In genomic region chr5:36891266-36891665, GRCh38 we compare ENCODE assay signal across 27 cellular contexts.
"Had no signal": no experiment of that assay in that cellular context is flagged by ENCODE, and none has a peak within 500 bp of the region (broad histone marks: within the 10 kb centered on the region; RNA-seq: fewer than 3 reads in every experiment).

No MANE protein-coding gene starts in this region.

- H3K27me3 Mint-ChIP-seq: activated CD4-positive, alpha-beta memory T cell treated with anti-CD3 and anti-CD28 coated beads for 36 hours; activated CD4-positive, alpha-beta T cell treated with anti-CD3 and anti-CD28 coated beads for 36 hours; activated CD4-positive, alpha-beta T cell treated with anti-CD3 and anti-CD28 coated beads, Interleukin-2, amount 10 ng/mL, durations not matched to agents 24 days and 14 days; activated CD8-positive, alpha-beta memory T cell treated with anti-CD3 and anti-CD28 coated beads, Interleukin-2, amount 10 ng/mL, durations not matched to agents 7 days and 5 days; activated naive CD4-positive, alpha-beta T cell treated with anti-CD3 and anti-CD28 coated beads, Interleukin-2, amount 10 ng/mL, durations not matched to agents 7 days and 5 days; central memory CD8-positive, alpha-beta T cell; dendritic cell treated with granulocyte-macrophage colony-stimulating factor and Interleukin-4, amounts not matched to agents 40 ng/mL and 50 ng/mL, for 4 days had no signal

- H3K9me3 Mint-ChIP-seq: central memory CD8-positive, alpha-beta T cell had no signal

- H3K27ac Mint-ChIP-seq: activated CD4-positive, alpha-beta memory T cell treated with anti-CD3 and anti-CD28 coated beads for 36 hours; activated CD4-positive, alpha-beta T cell treated with anti-CD3 and anti-CD28 coated beads for 36 hours; activated CD4-positive, alpha-beta T cell treated with anti-CD3 and anti-CD28 coated beads, Interleukin-2, amount 10 ng/mL, durations not matched to agents 24 days and 14 days; activated CD8-positive, alpha-beta memory T cell treated with anti-CD3 and anti-CD28 coated beads, Interleukin-2, amount 10 ng/mL, durations not matched to agents 7 days and 5 days; activated CD8-positive, alpha-beta T cell treated with anti-CD3 and anti-CD28 coated beads, Interleukin-2, amount 10 ng/mL, durations not matched to agents 7 days and 5 days; activated naive CD4-positive, alpha-beta T cell treated with anti-CD3 and anti-CD28 coated beads, Interleukin-2, amount 10 ng/mL, durations not matched to agents 7 days and 5 days; activated T-helper 1 cell treated with anti-CD3 and anti-CD28 coated beads, Interleukin-12 subunit alpha, Interleukin-12 subunit beta, Interleukin-2, Interleukin-4 antibody, amounts not matched to agents 30 ng/mL and 10 ng/mL and 1 ng/mL, durations not matched to agents 14 hours and 24 hours and 36 hours; dendritic cell treated with granulocyte-macrophage colony-stimulating factor and Interleukin-4, amounts not matched to agents 40 ng/mL and 50 ng/mL, for 4 days; endodermal cell had no signal

- DNase-seq: activated CD4-positive, alpha-beta memory T cell treated with anti-CD3 and anti-CD28 coated beads for 36 hours; activated CD4-positive, alpha-beta T cell treated with anti-CD3 and anti-CD28 coated beads for 36 hours; activated CD4-positive, alpha-beta T cell treated with anti-CD3 and anti-CD28 coated beads, Interleukin-2, amount 10 ng/mL, durations not matched to agents 24 days and 14 days; activated CD4-positive, CD25-positive, alpha-beta regulatory T cell; activated CD4-positive, CD25-positive, alpha-beta regulatory T cell treated with anti-CD3 and anti-CD28 coated beads, Interleukin-2, amount 50 U/mL, for 72 hours; activated CD8-positive, alpha-beta memory T cell treated with anti-CD3 and anti-CD28 coated beads, Interleukin-2, amount 10 ng/mL, durations not matched to agents 7 days and 5 days; activated CD8-positive, alpha-beta memory T cell treated with anti-CD3 and anti-CD28 coated beads, Interleukin-2, amount 50 U/mL, for 4 hours; activated CD8-positive, alpha-beta T cell treated with anti-CD3 and anti-CD28 coated beads, Interleukin-2, amount 10 ng/mL, durations not matched to agents 7 days and 5 days; activated gamma-delta T cell; activated naive CD4-positive, alpha-beta T cell; activated naive CD4-positive, alpha-beta T cell treated with anti-CD3 and anti-CD28 coated beads, Interleukin-2, amount 10 ng/mL, durations not matched to agents 7 days and 5 days; activated T-cell treated with anti-CD3 and anti-CD28 coated beads for 4 hours; activated T-cell treated with anti-CD3 and anti-CD28 coated beads, Interleukin-2, amount 50 U/mL, for 4 hours; anterior cingulate cortex; brain microvascular endothelial cell; dorsolateral prefrontal cortex; effector memory CD4-positive, alpha-beta T cell; endodermal cell; erythroblast; foreskin keratinocyte; heart right ventricle; T-helper 2 cell had no signal

- ATAC-seq: activated CD4-positive, alpha-beta T cell treated with anti-CD3 and anti-CD28 coated beads for 36 hours; activated CD8-positive, alpha-beta memory T cell treated with anti-CD3 and anti-CD28 coated beads, Interleukin-2, amount 10 ng/mL, durations not matched to agents 7 days and 5 days; activated CD8-positive, alpha-beta T cell treated with anti-CD3 and anti-CD28 coated beads, Interleukin-2, amount 10 ng/mL, durations not matched to agents 7 days and 5 days; activated naive CD4-positive, alpha-beta T cell treated with anti-CD3 and anti-CD28 coated beads, Interleukin-2, amount 50 U/mL, for 72 hours; activated T-cell treated with anti-CD3 and anti-CD28 coated beads, Interleukin-2, amount 50 U/mL, for 4 hours; foreskin keratinocyte; gastroesophageal sphincter; heart right ventricle had no signal

- H3K4me3 Mint-ChIP-seq: activated CD4-positive, alpha-beta memory T cell treated with anti-CD3 and anti-CD28 coated beads for 36 hours; activated CD4-positive, alpha-beta T cell treated with anti-CD3 and anti-CD28 coated beads for 36 hours; activated CD4-positive, alpha-beta T cell treated with anti-CD3 and anti-CD28 coated beads, Interleukin-2, amount 10 ng/mL, durations not matched to agents 24 days and 14 days; activated CD8-positive, alpha-beta memory T cell treated with anti-CD3 and anti-CD28 coated beads, Interleukin-2, amount 10 ng/mL, durations not matched to agents 7 days and 5 days; activated CD8-positive, alpha-beta T cell treated with anti-CD3 and anti-CD28 coated beads, Interleukin-2, amount 10 ng/mL, durations not matched to agents 7 days and 5 days; activated naive CD4-positive, alpha-beta T cell treated with anti-CD3 and anti-CD28 coated beads, Interleukin-2, amount 10 ng/mL, durations not matched to agents 7 days and 5 days; activated T-cell treated with anti-CD3 and anti-CD28 coated beads, Interleukin-2, amount 50 U/mL, for 4 hours; activated T-helper 1 cell treated with anti-CD3 and anti-CD28 coated beads, Interleukin-12 subunit alpha, Interleukin-12 subunit beta, Interleukin-2, Interleukin-4 antibody, amounts not matched to agents 30 ng/mL and 10 ng/mL and 1 ng/mL, durations not matched to agents 14 hours and 24 hours and 36 hours; central memory CD8-positive, alpha-beta T cell; dendritic cell treated with granulocyte-macrophage colony-stimulating factor and Interleukin-4, amounts not matched to agents 40 ng/mL and 50 ng/mL, for 4 days; endodermal cell had no signal
